Comparison of ENCODE assay signal across 8 cellular contexts in genomic region chr9:3240651-3241268, GRCh38.
DNase-seq lines count a peak whose midpoint lies in the region; ATAC-seq, FAIRE-seq and TF ChIP-seq lines count a peak whose summit lies in the region.

No MANE protein-coding gene starts in this region.

- no peaks in the 10 kb centered on the region for H4K20me1 ChIP-seq in HepG2 (ENCODE audit: insufficient read depth, low read length)

- TF ChIP-seq POLR2A in HepG2 (IDR thresholded peaks at IDR 0.05; ENCODE audit: insufficient read depth in 1 of 2, low read depth in 2 of 2, low read length in 2 of 2) = no peak

- H3K27me3 Mint-ChIP-seq in activated CD4-positive, alpha-beta T cell treated with anti-CD3 and anti-CD28 coated beads for 36 hours = no peaks in the 10 kb centered on the region

- DNase-seq in AML-193 (lab: John Stamatoyannopoulos, UW) (peak; percentile 58 to 70), NCI-H2227 treated with DMSO at 0.1 percent for 48 hours (lab: John Stamatoyannopoulos, UW) (peak; percentile 19), choroid plexus epithelial cell (ENCODE audit: low read depth) (peak; percentile 81), HepG2 (ENCODE audit: low spot score) (peak; percentile 60)
- DNase-seq in activated CD4-positive, alpha-beta T cell treated with anti-CD3 and anti-CD28 coated beads for 36 hours = peak; percentile 84
- peak; percentile 42 to 64 (median 45) for DNase-seq in stimulated activated CD4-positive, alpha-beta T cell treated with anti-CD3 and anti-CD28 coated beads, TNF-alpha, amount 100 ng/mL, for 24 hours (ENCODE audit: low read depth in 3 of 3)

- intact Hi-C loops in activated CD4-positive, alpha-beta T cell treated with anti-CD3 and anti-CD28 coated beads for 36 hours (cut with DNase I, micrococcal nuclease) = loop anchor here (1.0 to 10.0 kb wide), 6 partner anchors 201 to 1124 kb away; partner anchors contain the start of gene RFX3 (in 1 of the 2)
- intact Hi-C loops in HepG2 (cut with micrococcal nuclease; ENCODE audit: unreplicated experiment) = loop anchor here (1.0 kb wide), 1 partner anchor 201 kb away; no protein-coding TSS in a partner anchor

- BruUV-seq in HepG2 (replicated peaks; lab: Mats Ljungman, UMichigan) = no TSS peak

- H3K4me3 ChIP-seq in choroid plexus epithelial cell (ENCODE audit: low read depth, low read length) = no peak overlapping the region
- no peak overlapping the region for H3K4me3 ChIP-seq in HepG2 (replicated peaks in 1 of 3; ENCODE audit: insufficient read depth in 1 of 3, low read depth in 2 of 3, low read length in 3 of 3)

- H3K27ac ChIP-seq in HepG2 (ENCODE audit: extremely low read length, insufficient read depth, low read length) = no peak overlapping the region

- no peaks in the 10 kb centered on the region for H3K36me3 ChIP-seq in HepG2 (replicated peaks in 1 of 2; ENCODE audit: control insufficient read depth in 1 of 2, insufficient read depth in 2 of 2, low read length in 2 of 2)

- FAIRE-seq in HepG2 (lab: Jason Lieb, UNC) = peak; percentile 53

- in situ Hi-C loops in HepG2 (cut with HindIII; ENCODE audit: extremely low pct_ligation_motif_present, low pct_unique_long_range_greater_than_20kb) = no loop called here

- H3K4me1 Mint-ChIP-seq in activated CD4-positive, alpha-beta T cell treated with anti-CD3 and anti-CD28 coated beads for 36 hours = peaks cover 8% of the 10 kb centered on the region

- H3K36me3 Mint-ChIP-seq in activated CD4-positive, alpha-beta T cell treated with anti-CD3 and anti-CD28 coated beads for 36 hours (ENCODE audit: low read depth) = peaks cover 7% of the 10 kb centered on the region

- TF ChIP-seq RAD21 in HepG2 (CRISPR knock-in tag; IDR thresholded peaks at IDR 0.05) = peak; percentile 48; the same call in 1 of the 2 replicates

- no peak for TF ChIP-seq EP300 in HepG2 (IDR thresholded peaks at IDR 0.05; ENCODE audit: low read depth in 2 of 2, low read length in 2 of 2)
- no peak for TF ChIP-seq EP300 in HepG2 (CRISPR knock-in tag; IDR thresholded peaks at IDR 0.05; ENCODE audit: borderline replicate concordance)

- ATAC-seq in GM18858 (IDR thresholded peaks at IDR 0.05; ENCODE audit: unreplicated experiment) = peak; percentile 88
- peak; percentile 78 for ATAC-seq in HG03060 (IDR thresholded peaks at IDR 0.05; ENCODE audit: low read depth, unreplicated experiment)
- peak; percentile 93 for ATAC-seq in activated CD4-positive, alpha-beta T cell treated with anti-CD3 and anti-CD28 coated beads for 36 hours
- peak; percentile 99 for ATAC-seq in HepG2

- POLR2A ChIA-PET in activated CD4-positive, alpha-beta T cell treated with anti-CD3 and anti-CD28 coated beads for 36 hours (lab: Charles Lee) = interaction anchor here (0.7 to 1.2 kb wide), 2 partner anchors 94 to 200 kb away, joined by 9 to 10 read pairs; no protein-coding TSS in a partner anchor
- POLR2A ChIA-PET in HepG2 (lab: Yijun Ruan, JAX) = interaction anchor here (1.4 kb wide), 1 partner anchor 285 kb away, joined by 5 read pairs; the partner anchor contains the start of gene RFX3

- no peak overlapping the region for H2AFZ ChIP-seq in HepG2 (ENCODE audit: low read length)

- H3K79me2 ChIP-seq in HepG2 (ENCODE audit: insufficient read depth, low read length) = no peaks in the 10 kb centered on the region

- no peak overlapping the region for H3K9ac ChIP-seq in HepG2 (ENCODE audit: insufficient read depth, low read depth, low read length)

- no peaks in the 10 kb centered on the region for H3K27me3 ChIP-seq in HepG2 (ENCODE audit: control insufficient read depth in 1 of 2, insufficient read depth in 2 of 2, low read length in 2 of 2)

- CTCF ChIA-PET in activated CD4-positive, alpha-beta T cell treated with anti-CD3 and anti-CD28 coated beads for 36 hours (lab: Charles Lee) = interaction anchor here (0.5 to 4.2 kb wide), 27 partner anchors 8 to 877 kb away, joined by 3 to 75 read pairs (median 3); no protein-coding TSS in a partner anchor
- CTCF ChIA-PET in HepG2 (lab: Yijun Ruan, JAX; ENCODE audit: low intra/inter-chr PET ratio, low total read pairs) = interaction anchor here (0.6 to 3.3 kb wide), 2 partner anchors 198 to 200 kb away, joined by 3 to 28 read pairs; no protein-coding TSS in a partner anchor

- 0 out of 2 replicates have a peak, but pooled peaks cover 4% of the 10 kb centered on the region for H3K4me1 ChIP-seq in HepG2 (ENCODE audit: insufficient read depth, low read length)

- H3K9me3 ChIP-seq in HepG2 (ENCODE audit: low read length) = no peaks in the 10 kb centered on the region

- no peak overlapping the region for H3K4me2 ChIP-seq in HepG2 (ENCODE audit: low read depth, low read length)

- TF ChIP-seq CTCF in choroid plexus epithelial cell (conservative IDR thresholded peaks at IDR 0.05; ENCODE audit: low read depth, low read length) (peak; percentile 90), HepG2 (CRISPR knock-in tag; IDR thresholded peaks at IDR 0.05) (peak; percentile 76)

- H3K27ac Mint-ChIP-seq in activated CD4-positive, alpha-beta T cell treated with anti-CD3 and anti-CD28 coated beads for 36 hours = no peak overlapping the region

- WGBS in HepG2 (ENCODE audit: low lambda C conversion rate) = 37% methylated on average over 3 of the region's 3 CpGs

- no peaks in the 10 kb centered on the region for H3K9me3 Mint-ChIP-seq in activated CD4-positive, alpha-beta T cell treated with anti-CD3 and anti-CD28 coated beads for 36 hours (ENCODE audit: low read depth)

- H3K4me3 Mint-ChIP-seq in activated CD4-positive, alpha-beta T cell treated with anti-CD3 and anti-CD28 coated beads for 36 hours = no peak overlapping the region

TF ChIP-seq in HepG2, 621 proteins besides CTCF, POLR2A, EP300 and RAD21:
- TF ChIP-seq STAG1 (CRISPR knock-in tag; IDR thresholded peaks at IDR 0.05) (peak; percentile 78), ARNT2 (CRISPR knock-in tag; IDR thresholded peaks at IDR 0.05; ENCODE audit: low read depth) (no peak), SMC3 (IDR thresholded peaks at IDR 0.05; ENCODE audit: low read length) (peak; percentile 57)

Comparison
In these comparisons a context has a peak if more than half of its experiments do, and no peak if none do; other contexts are left out.
1. DNase-seq: peak in every context shown above with its lines; median percentile 84 in activated CD4-positive, alpha-beta T cell treated with anti-CD3 and anti-CD28 coated beads for 36 hours; 81 in choroid plexus epithelial cell; 64 in AML-193; 60 in HepG2; 45 in stimulated activated CD4-positive, alpha-beta T cell treated with anti-CD3 and anti-CD28 coated beads, TNF-alpha, amount 100 ng/mL, for 24 hours; 19 in NCI-H2227 treated with DMSO at 0.1 percent for 48 hours.